8 cellular contexts compared by ENCODE assay signal in genomic region chr14:97218713-97219355, GRCh38.
A peak's percentile ranks its signal among the peaks of the same experiment; 100 is the strongest.
DNase-seq lines count a peak whose midpoint lies in the region; ATAC-seq and TF ChIP-seq lines count a peak whose summit lies in the region.

No MANE protein-coding gene starts in this region.

- H3K36me3 Mint-ChIP-seq in activated naive CD4-positive, alpha-beta T cell treated with anti-CD3 and anti-CD28 coated beads, Interleukin-2, amount 10 ng/mL, durations not matched to agents 7 days and 5 days = no peaks in the 10 kb centered on the region

- CTCF ChIA-PET in activated naive CD4-positive, alpha-beta T cell treated with anti-CD3 and anti-CD28 coated beads, Interleukin-2, amount 10 ng/mL, durations not matched to agents 7 days and 5 days (lab: Charles Lee) = interaction anchor here (0.6 to 1.3 kb wide), 3 partner anchors 71 to 1934 kb away, joined by 3 read pairs; no protein-coding TSS in a partner anchor

- peaks cover 58% of the 10 kb centered on the region for H3K27me3 Mint-ChIP-seq in activated naive CD4-positive, alpha-beta T cell treated with anti-CD3 and anti-CD28 coated beads, Interleukin-2, amount 10 ng/mL, durations not matched to agents 7 days and 5 days

- peak overlapping the region; percentile 45 for H3K4me3 ChIP-seq in kidney epithelial cell (ENCODE audit: low read depth, low read length)

- H3K27me3 ChIP-seq in kidney epithelial cell (ENCODE audit: control insufficient read depth, insufficient read depth, low read length) = peaks cover 5% of the 10 kb centered on the region

- no peaks in the 10 kb centered on the region for H3K9me3 Mint-ChIP-seq in activated naive CD4-positive, alpha-beta T cell treated with anti-CD3 and anti-CD28 coated beads, Interleukin-2, amount 10 ng/mL, durations not matched to agents 7 days and 5 days

- H3K27ac Mint-ChIP-seq in activated naive CD4-positive, alpha-beta T cell treated with anti-CD3 and anti-CD28 coated beads, Interleukin-2, amount 10 ng/mL, durations not matched to agents 7 days and 5 days = no peak overlapping the region

- H3K4me3 Mint-ChIP-seq in activated naive CD4-positive, alpha-beta T cell treated with anti-CD3 and anti-CD28 coated beads, Interleukin-2, amount 10 ng/mL, durations not matched to agents 7 days and 5 days = peak overlapping the region; percentile 67

- peak; percentile 16 for DNase-seq in NCI-H69 (lab: John Stamatoyannopoulos, UW)
- peak; percentile 41 for DNase-seq in activated naive CD4-positive, alpha-beta T cell treated with anti-CD3 and anti-CD28 coated beads, Interleukin-2, amount 10 ng/mL, durations not matched to agents 7 days and 5 days
- no peak for DNase-seq in kidney epithelial cell (ENCODE audit: low read depth)
- peak; percentile 9 for DNase-seq in stimulated activated naive CD4-positive, alpha-beta T cell treated with Interleukin-2 at 50 U/mL for 16 hours (lab: John Stamatoyannopoulos, UW)
- no peak for DNase-seq in NCI-H446 treated with DMSO at 0.1 percent for 48 hours (lab: John Stamatoyannopoulos, UW)
- DNase-seq in SK-N-DZ (ENCODE audit: low spot score) = no peak
- DNase-seq in NCI-H1930 (lab: John Stamatoyannopoulos, UW) = no peak

- peaks cover 24% of the 10 kb centered on the region for H3K4me1 Mint-ChIP-seq in activated naive CD4-positive, alpha-beta T cell treated with anti-CD3 and anti-CD28 coated beads, Interleukin-2, amount 10 ng/mL, durations not matched to agents 7 days and 5 days

- TF ChIP-seq CTCF in kidney epithelial cell (IDR thresholded peaks at IDR 0.05; ENCODE audit: insufficient read depth, low read length, poor library complexity, severe bottlenecking) = peak; percentile 25

- no peaks in the 10 kb centered on the region for H3K36me3 ChIP-seq in kidney epithelial cell (ENCODE audit: control insufficient read depth, insufficient read depth, low read length)

- ATAC-seq in HG03280 (IDR thresholded peaks at IDR 0.05; ENCODE audit: unreplicated experiment) = no peak

Comparison
In these comparisons a context has a peak if more than half of its experiments do, and no peak if none do; other contexts are left out.
1. DNase-seq: peak in NCI-H69 (single experiment), activated naive CD4-positive, alpha-beta T cell treated with anti-CD3 and anti-CD28 coated beads, Interleukin-2, amount 10 ng/mL, durations not matched to agents 7 days and 5 days (single experiment) and stimulated activated naive CD4-positive, alpha-beta T cell treated with Interleukin-2 at 50 U/mL for 16 hours (single experiment); none in kidney epithelial cell (single experiment), NCI-H446 treated with DMSO at 0.1 percent for 48 hours (single experiment), SK-N-DZ (single experiment) and NCI-H1930 (0 of 2).